ENCODE assay signal across 24 cellular contexts in the genomic region with DNA sequence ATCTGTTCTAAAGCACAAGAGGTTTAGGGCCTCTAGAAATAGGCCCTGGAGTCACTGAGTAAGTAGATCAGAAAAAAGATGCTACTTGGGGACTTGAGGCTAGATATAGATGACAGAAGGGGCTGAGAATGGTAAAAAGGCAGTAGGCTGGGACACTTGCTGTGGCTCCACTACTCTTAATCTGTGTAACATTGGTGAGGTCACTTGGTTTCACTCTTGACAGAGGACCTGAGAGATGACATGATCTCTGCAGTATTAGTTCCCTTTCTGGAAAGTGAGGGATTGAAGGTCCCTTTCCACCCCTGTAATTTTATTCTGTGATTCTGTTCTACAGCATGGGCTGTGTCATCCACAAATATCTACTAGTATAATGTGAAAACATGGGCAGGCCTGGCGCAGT.
"Had no signal": no experiment of that assay in that cellular context is flagged by ENCODE, and none has a peak within 500 bp of the region (broad histone marks: within the 10 kb centered on the region; RNA-seq: fewer than 3 reads in every experiment).

No MANE protein-coding gene starts in this region.

- H3K27me3 ChIP-seq: ascending aorta, esophagus squamous epithelium, stomach, thyroid gland, upper lobe of right lung had no signal

- H3K4me3 ChIP-seq: ascending aorta, esophagus squamous epithelium, left ventricle myocardium inferior, lung, mucosa of descending colon, stomach, thyroid gland, upper lobe of right lung had no signal

- H3K27ac ChIP-seq: ascending aorta, esophagus squamous epithelium, left ventricle myocardium inferior, stomach, thyroid gland, upper lobe of right lung had no signal

- H3K9me3 ChIP-seq: ascending aorta, esophagus squamous epithelium, left ventricle myocardium inferior, mucosa of descending colon, stomach, thyroid gland, upper lobe of right lung had no signal

- H3K4me3 Mint-ChIP-seq: activated CD4-positive, alpha-beta T cell treated with anti-CD3 and anti-CD28 coated beads for 36 hours; activated CD8-positive, alpha-beta T cell treated with anti-CD3 and anti-CD28 coated beads, Interleukin-2, amount 10 ng/mL, durations not matched to agents 7 days and 5 days; activated naive CD4-positive, alpha-beta T cell treated with anti-CD3 and anti-CD28 coated beads, Interleukin-2, amount 10 ng/mL, durations not matched to agents 7 days and 5 days; activated naive CD8-positive, alpha-beta T cell treated with anti-CD3 and anti-CD28 coated beads, Interleukin-2, amount 10 ng/mL, durations not matched to agents 7 days and 5 days; brain; natural killer cell treated with Interleukin-12 subunit alpha and Interleukin-12 subunit beta and Interleukin-15 and Interleukin-18, amount 100 ng/mL, for 72 hours; T-cell; T-helper 2 cell treated with Interferon-gamma antibody and Interleukin-4, amounts not matched to agents 5 μg/mL and 100 μg/mL, for 36 hours had no signal

- H3K27ac Mint-ChIP-seq: activated CD4-positive, alpha-beta T cell treated with anti-CD3 and anti-CD28 coated beads for 36 hours; activated CD8-positive, alpha-beta T cell treated with anti-CD3 and anti-CD28 coated beads, Interleukin-2, amount 10 ng/mL, durations not matched to agents 7 days and 5 days; activated naive CD4-positive, alpha-beta T cell treated with anti-CD3 and anti-CD28 coated beads, Interleukin-2, amount 10 ng/mL, durations not matched to agents 7 days and 5 days; activated naive CD8-positive, alpha-beta T cell treated with anti-CD3 and anti-CD28 coated beads, Interleukin-2, amount 10 ng/mL, durations not matched to agents 7 days and 5 days; brain; natural killer cell treated with Interleukin-12 subunit alpha and Interleukin-12 subunit beta and Interleukin-15 and Interleukin-18, amount 100 ng/mL, for 72 hours; T-cell; T-helper 2 cell treated with Interferon-gamma antibody and Interleukin-4, amounts not matched to agents 5 μg/mL and 100 μg/mL, for 36 hours had no signal

- DNase-seq: activated CD4-positive, alpha-beta T cell treated with anti-CD3 and anti-CD28 coated beads for 36 hours; activated CD4-positive, CD25-positive, alpha-beta regulatory T cell; activated CD8-positive, alpha-beta T cell treated with anti-CD3 and anti-CD28 coated beads, Interleukin-2, amount 10 ng/mL, durations not matched to agents 7 days and 5 days; activated gamma-delta T cell; activated naive CD4-positive, alpha-beta T cell treated with anti-CD3 and anti-CD28 coated beads, Interleukin-2, amount 10 ng/mL, durations not matched to agents 7 days and 5 days; activated naive CD8-positive, alpha-beta T cell treated with anti-CD3 and anti-CD28 coated beads, Interleukin-2, amount 10 ng/mL, durations not matched to agents 7 days and 5 days; effector CD4-positive, alpha-beta T cell; esophagus squamous epithelium; foreskin melanocyte; islet precursor cell; left ventricle myocardium inferior; mesendoderm; mucosa of descending colon; right cardiac atrium; stimulated activated CD4-positive, alpha-beta T cell treated with anti-CD3 and anti-CD28 coated beads, Interleukin-2, amount 100 ng/mL, for 48 hours; stomach; T-cell; thyroid gland; upper lobe of right lung had no signal

- ATAC-seq: activated CD4-positive, alpha-beta T cell treated with anti-CD3 and anti-CD28 coated beads for 36 hours; activated CD8-positive, alpha-beta T cell treated with anti-CD3 and anti-CD28 coated beads, Interleukin-2, amount 10 ng/mL, durations not matched to agents 7 days and 5 days; mucosa of descending colon; natural killer cell treated with Interleukin-12 subunit alpha and Interleukin-12 subunit beta and Interleukin-15 and Interleukin-18, amount 100 ng/mL, for 72 hours; right cardiac atrium; T-cell; upper lobe of right lung had no signal

- H3K27me3 Mint-ChIP-seq: activated CD4-positive, alpha-beta T cell treated with anti-CD3 and anti-CD28 coated beads for 36 hours; activated naive CD4-positive, alpha-beta T cell treated with anti-CD3 and anti-CD28 coated beads, Interleukin-2, amount 10 ng/mL, durations not matched to agents 7 days and 5 days; activated naive CD8-positive, alpha-beta T cell treated with anti-CD3 and anti-CD28 coated beads, Interleukin-2, amount 10 ng/mL, durations not matched to agents 7 days and 5 days; brain; natural killer cell treated with Interleukin-12 subunit alpha and Interleukin-12 subunit beta and Interleukin-15 and Interleukin-18, amount 100 ng/mL, for 72 hours; T-cell had no signal

- H3K4me1 Mint-ChIP-seq: activated CD4-positive, alpha-beta T cell treated with anti-CD3 and anti-CD28 coated beads for 36 hours; activated naive CD4-positive, alpha-beta T cell treated with anti-CD3 and anti-CD28 coated beads, Interleukin-2, amount 10 ng/mL, durations not matched to agents 7 days and 5 days; activated naive CD8-positive, alpha-beta T cell treated with anti-CD3 and anti-CD28 coated beads, Interleukin-2, amount 10 ng/mL, durations not matched to agents 7 days and 5 days; brain; T-cell had no signal

- H3K9me3 Mint-ChIP-seq: activated naive CD4-positive, alpha-beta T cell treated with anti-CD3 and anti-CD28 coated beads, Interleukin-2, amount 10 ng/mL, durations not matched to agents 7 days and 5 days; activated naive CD8-positive, alpha-beta T cell treated with anti-CD3 and anti-CD28 coated beads, Interleukin-2, amount 10 ng/mL, durations not matched to agents 7 days and 5 days; brain; natural killer cell treated with Interleukin-12 subunit alpha and Interleukin-12 subunit beta and Interleukin-15 and Interleukin-18, amount 100 ng/mL, for 72 hours; T-cell; T-helper 2 cell treated with Interferon-gamma antibody and Interleukin-4, amounts not matched to agents 5 μg/mL and 100 μg/mL, for 36 hours had no signal

- H3K4me1 ChIP-seq: ascending aorta, esophagus squamous epithelium, left ventricle myocardium inferior, stomach, thyroid gland, upper lobe of right lung had no signal
